ENCODE assay signal across 1 cellular context in the genomic region with DNA sequence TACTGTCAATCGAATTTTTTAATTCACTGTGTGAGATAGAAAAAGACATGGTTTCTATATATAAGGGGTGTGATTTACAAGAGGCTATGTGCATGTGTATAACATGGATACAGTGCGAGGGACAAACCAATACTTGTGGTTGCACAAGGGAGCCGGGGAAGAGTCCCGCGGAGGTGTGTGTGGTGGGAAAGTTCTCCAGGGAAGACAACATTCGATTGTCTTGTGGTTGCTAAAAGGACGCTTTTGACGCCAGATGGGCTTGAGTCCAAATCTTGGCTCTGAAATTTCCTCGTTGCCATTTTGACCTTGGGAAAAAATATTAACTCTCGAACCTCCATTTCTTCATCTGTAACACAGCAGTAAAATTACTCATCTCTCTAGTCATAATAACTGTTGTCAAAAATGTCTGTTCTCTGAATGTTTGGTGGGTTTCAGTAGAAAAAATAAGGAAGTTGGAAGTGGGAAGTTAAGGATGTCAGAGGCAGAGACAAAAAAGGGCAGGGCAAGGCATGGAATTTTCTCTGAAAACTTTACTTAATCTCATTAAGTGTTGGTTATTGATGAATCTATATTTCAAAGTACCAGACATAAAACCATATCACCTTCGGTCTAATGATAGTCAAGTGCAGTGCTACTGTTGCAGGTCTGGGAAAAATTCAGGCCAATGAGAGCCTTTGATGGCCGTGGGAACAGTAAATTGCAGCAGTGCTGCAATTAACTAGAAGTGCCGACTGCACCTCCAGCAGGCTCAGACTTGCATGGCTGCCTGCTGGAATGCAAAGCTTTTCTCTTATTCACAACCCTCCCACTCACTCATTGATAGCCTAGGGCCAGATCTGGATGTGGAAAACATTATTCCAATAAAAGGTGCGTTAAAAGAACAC.
TF ChIP-seq lines count a peak whose summit lies in the region.

No MANE protein-coding gene starts in this region.

TF ChIP-seq in SK-N-SH, 30 proteins besides CTCF, POLR2A, EP300 and RAD21 (continued from another document):
- TF ChIP-seq, protein P1, sequence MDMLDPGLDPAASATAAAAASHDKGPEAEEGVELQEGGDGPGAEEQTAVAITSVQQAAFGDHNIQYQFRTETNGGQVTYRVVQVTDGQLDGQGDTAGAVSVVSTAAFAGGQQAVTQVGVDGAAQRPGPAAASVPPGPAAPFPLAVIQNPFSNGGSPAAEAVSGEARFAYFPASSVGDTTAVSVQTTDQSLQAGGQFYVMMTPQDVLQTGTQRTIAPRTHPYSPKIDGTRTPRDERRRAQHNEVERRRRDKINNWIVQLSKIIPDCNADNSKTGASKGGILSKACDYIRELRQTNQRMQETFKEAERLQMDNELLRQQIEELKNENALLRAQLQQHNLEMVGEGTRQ (IDR thresholded peaks at IDR 0.05; ENCODE audit: borderline replicate concordance, low read depth, low read length): no peak
- TF ChIP-seq SMC3 (IDR thresholded peaks at IDR 0.05; ENCODE audit: low read depth, low read length) (no peak), SIN3A (IDR thresholded peaks at IDR 0.05; ENCODE audit: borderline replicate concordance, low read depth, low read length) (no peak), CHD2 (IDR thresholded peaks at IDR 0.05; ENCODE audit: low read length, partially characterized antibody) (no peak), TAF1 (IDR thresholded peaks at IDR 0.05; ENCODE audit: borderline replicate concordance, low read depth, low read length) (no peak), RCOR1 (IDR thresholded peaks at IDR 0.05; ENCODE audit: low read length) (no peak)
- TF ChIP-seq, protein P2, sequence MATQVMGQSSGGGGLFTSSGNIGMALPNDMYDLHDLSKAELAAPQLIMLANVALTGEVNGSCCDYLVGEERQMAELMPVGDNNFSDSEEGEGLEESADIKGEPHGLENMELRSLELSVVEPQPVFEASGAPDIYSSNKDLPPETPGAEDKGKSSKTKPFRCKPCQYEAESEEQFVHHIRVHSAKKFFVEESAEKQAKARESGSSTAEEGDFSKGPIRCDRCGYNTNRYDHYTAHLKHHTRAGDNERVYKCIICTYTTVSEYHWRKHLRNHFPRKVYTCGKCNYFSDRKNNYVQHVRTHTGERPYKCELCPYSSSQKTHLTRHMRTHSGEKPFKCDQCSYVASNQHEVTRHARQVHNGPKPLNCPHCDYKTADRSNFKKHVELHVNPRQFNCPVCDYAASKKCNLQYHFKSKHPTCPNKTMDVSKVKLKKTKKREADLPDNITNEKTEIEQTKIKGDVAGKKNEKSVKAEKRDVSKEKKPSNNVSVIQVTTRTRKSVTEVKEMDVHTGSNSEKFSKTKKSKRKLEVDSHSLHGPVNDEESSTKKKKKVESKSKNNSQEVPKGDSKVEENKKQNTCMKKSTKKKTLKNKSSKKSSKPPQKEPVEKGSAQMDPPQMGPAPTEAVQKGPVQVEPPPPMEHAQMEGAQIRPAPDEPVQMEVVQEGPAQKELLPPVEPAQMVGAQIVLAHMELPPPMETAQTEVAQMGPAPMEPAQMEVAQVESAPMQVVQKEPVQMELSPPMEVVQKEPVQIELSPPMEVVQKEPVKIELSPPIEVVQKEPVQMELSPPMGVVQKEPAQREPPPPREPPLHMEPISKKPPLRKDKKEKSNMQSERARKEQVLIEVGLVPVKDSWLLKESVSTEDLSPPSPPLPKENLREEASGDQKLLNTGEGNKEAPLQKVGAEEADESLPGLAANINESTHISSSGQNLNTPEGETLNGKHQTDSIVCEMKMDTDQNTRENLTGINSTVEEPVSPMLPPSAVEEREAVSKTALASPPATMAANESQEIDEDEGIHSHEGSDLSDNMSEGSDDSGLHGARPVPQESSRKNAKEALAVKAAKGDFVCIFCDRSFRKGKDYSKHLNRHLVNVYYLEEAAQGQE (IDR thresholded peaks at IDR 0.05; ENCODE audit: low read depth, low read length): no peak
